Comparison of ENCODE assay signal across 8 cellular contexts in the genomic region with DNA sequence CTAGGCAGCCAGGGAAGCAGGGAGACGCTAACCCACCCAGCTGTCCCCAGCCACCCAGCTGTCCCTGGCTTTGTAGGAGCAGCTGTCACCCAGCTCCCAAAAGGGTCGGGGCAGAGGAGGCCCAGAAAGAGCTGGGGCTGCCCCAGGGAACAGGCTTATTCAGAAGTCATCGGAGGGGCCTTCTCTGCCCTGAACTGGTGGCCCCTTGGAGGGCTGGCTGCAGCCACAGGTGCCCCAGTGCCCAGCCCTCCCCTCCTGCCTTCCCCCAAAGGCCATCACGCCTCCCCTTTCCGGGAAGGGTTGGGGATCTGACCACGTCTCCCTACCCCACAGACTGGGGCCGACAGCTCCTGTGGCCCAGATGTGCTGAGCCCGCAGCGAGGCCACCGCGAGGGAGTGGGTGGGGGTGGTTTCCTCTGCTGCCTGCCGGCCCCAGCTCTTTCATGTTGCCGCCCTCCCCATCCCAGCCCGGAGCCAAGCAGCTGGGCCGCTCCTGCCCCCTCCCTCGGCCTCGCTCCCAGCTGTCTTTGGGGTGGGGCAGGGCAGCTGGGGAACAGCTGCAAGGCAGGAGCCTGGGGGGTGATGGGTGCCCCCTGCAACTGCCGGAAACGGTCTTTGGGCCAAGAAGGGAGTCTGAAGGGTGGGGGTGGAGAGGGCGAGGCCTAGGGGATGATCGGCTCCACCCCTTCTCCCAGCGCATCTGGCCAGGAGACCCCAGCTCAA. TPM values are rescaled to one million over a fixed set of nuclear protein-coding genes. Genes with fewer than 3 reads are reported as not detected.
DNase-seq lines count a peak whose midpoint lies in the region; ATAC-seq, FAIRE-seq and TF ChIP-seq lines count a peak whose summit lies in the region.

No MANE protein-coding gene starts in this region.

- H3K27ac ChIP-seq in esophagus muscularis mucosa (replicated peaks in 1 of 4) = peak overlapping the region; percentile 8 to 58 (median 40)
- H3K27ac ChIP-seq in pancreas = peak overlapping the region in 2 of 4 donors; percentile 28 to 80

- H3K36me3 ChIP-seq in esophagus muscularis mucosa = peaks cover 12 to 32% (median 27%) of the 10 kb centered on the region in 4 donors
- H3K36me3 ChIP-seq in pancreas = peaks cover 0 to 14% (median 12%) of the 10 kb centered on the region in 3 donors

- H3K4me3 ChIP-seq in esophagus muscularis mucosa (peak overlapping the region in 1 of 4 donors; percentile 15), pancreas (no peak overlapping the region)

- intact Hi-C loops in esophagus muscularis mucosa (cut with DNase I) = no loop called here
- intact Hi-C loops in pancreas (cut with DNase I) = no loop called here

- ATAC-seq in GM21447 (IDR thresholded peaks at IDR 0.05; ENCODE audit: unreplicated experiment) = peak; percentile 85
- ATAC-seq in pancreas = peak; percentile 7 to 58 (median 52)
- ATAC-seq in HG02970 (IDR thresholded peaks at IDR 0.05; ENCODE audit: low FRiP score, unreplicated experiment) = no peak

- peaks cover 32 to 45% (median 37%) of the 10 kb centered on the region in 4 donors for H3K4me1 ChIP-seq in esophagus muscularis mucosa
- peaks cover 35 to 43% (median 42%) of the 10 kb centered on the region in 3 donors for H3K4me1 ChIP-seq in pancreas

- no peaks in the 10 kb centered on the region for H3K9me3 Mint-ChIP-seq in IgD-negative memory B cell

- H3K27me3 ChIP-seq in esophagus muscularis mucosa (no peaks in the 10 kb centered on the region), pancreas (no peaks in the 10 kb centered on the region)

- H3K27me3 Mint-ChIP-seq in IgD-negative memory B cell = no peaks in the 10 kb centered on the region

- TF ChIP-seq CTCF in esophagus muscularis mucosa (IDR thresholded peaks at IDR 0.05) (no peak), pancreas (IDR thresholded peaks at IDR 0.05) (no peak)

- H3K4me3 Mint-ChIP-seq in IgD-negative memory B cell = peak overlapping the region in 3 of 4 donors; percentile 21 to 78 (median 43)

- H3K9me3 ChIP-seq in esophagus muscularis mucosa = no peaks in the 10 kb centered on the region
- no peaks in the 10 kb centered on the region for H3K9me3 ChIP-seq in pancreas

- H3K4me1 Mint-ChIP-seq in IgD-negative memory B cell = peaks cover 0 to 9% (median 6%) of the 10 kb centered on the region in 3 donors

- H3K36me3 Mint-ChIP-seq in IgD-negative memory B cell = no peaks in the 10 kb centered on the region

- no peak for FAIRE-seq in pancreas (lab: Jason Lieb, UNC)

- 3% methylated on average over 8 of the region's 22 CpGs for WGBS in esophagus muscularis mucosa
- WGBS in pancreas, 2 donors = 28 to 29% methylated on average over 20 to 22 of the region's 22 CpGs

- peak overlapping the region in 1 of 3 donors; percentile 53 for H3K27ac Mint-ChIP-seq in IgD-negative memory B cell

- DNase-seq in EL (peak; percentile 31), esophagus muscularis mucosa (ENCODE audit: extremely low spot score) (no peak), pancreas (peak in 5 of 6 donors; percentile 66 to 88 (median 75)), COLO829 (ENCODE audit: low spot score) (no peak)
- DNase-seq in activated CD4-positive, alpha-beta T cell treated with anti-CD3 and anti-CD28 coated beads, Interleukin-2, amount 50 U/mL, for 1 hour = peak; percentile 53

- no peak for TF ChIP-seq POLR2A in esophagus muscularis mucosa (IDR thresholded peaks at IDR 0.05; ENCODE audit: low read depth)

- TF ChIP-seq EP300 in esophagus muscularis mucosa (IDR thresholded peaks at IDR 0.05) = no peak

RNA-seq across cellular contexts. Expression of a gene that starts 16.8 kb away (rescaled TPM):
- polyA plus RNA-seq in IgD-negative memory B cell (71.5 TPM), pancreas (10 to 100 TPM; 42.2 to 53.2 TPM)
- total RNA-seq in esophagus muscularis mucosa (100 to 1,000 TPM; 103 to 170 (median 159) TPM), pancreas (100 to 1,000 TPM in 1 of 6 donors, 10 to 100 TPM in 5; 65.2 to 106 (median 76.7) TPM)

RNA-seq across cellular contexts. Expression of a gene that starts 53.1 kb away (rescaled TPM):
- 3.8 TPM for polyA plus RNA-seq in IgD-negative memory B cell
- total RNA-seq in esophagus muscularis mucosa = 1 to 10 TPM; 7.9 to 9.8 (median 8.4) TPM
- total RNA-seq in pancreas = 1 to 10 TPM; 2.5 to 4.5 (median 3.1) TPM
- 1 to 10 TPM; 2.4 to 8.0 TPM for polyA plus RNA-seq in pancreas

RNA-seq across cellular contexts. Expression of a gene that starts 53.4 kb away (rescaled TPM):
- polyA plus RNA-seq in IgD-negative memory B cell = 6.4 TPM
- 1 to 10 TPM; 1.2 to 4.0 (median 2.9) TPM for total RNA-seq in esophagus muscularis mucosa
- 10 to 100 TPM in 4 of 6 donors, 1 to 10 TPM in 2; 6.2 to 21.6 (median 10.4) TPM for total RNA-seq in pancreas
- polyA plus RNA-seq in pancreas = 1 to 10 TPM; 5.6 to 9.0 TPM

Comparison
In these comparisons a context has a peak if more than half of its experiments do, and no peak if none do; other contexts are left out.
1. DNase-seq: peak in EL (single experiment), activated CD4-positive, alpha-beta T cell treated with anti-CD3 and anti-CD28 coated beads, Interleukin-2, amount 50 U/mL, for 1 hour (single experiment) and pancreas (5 of 6); none in esophagus muscularis mucosa (single experiment) and COLO829 (single experiment).